In the genomic region with DNA sequence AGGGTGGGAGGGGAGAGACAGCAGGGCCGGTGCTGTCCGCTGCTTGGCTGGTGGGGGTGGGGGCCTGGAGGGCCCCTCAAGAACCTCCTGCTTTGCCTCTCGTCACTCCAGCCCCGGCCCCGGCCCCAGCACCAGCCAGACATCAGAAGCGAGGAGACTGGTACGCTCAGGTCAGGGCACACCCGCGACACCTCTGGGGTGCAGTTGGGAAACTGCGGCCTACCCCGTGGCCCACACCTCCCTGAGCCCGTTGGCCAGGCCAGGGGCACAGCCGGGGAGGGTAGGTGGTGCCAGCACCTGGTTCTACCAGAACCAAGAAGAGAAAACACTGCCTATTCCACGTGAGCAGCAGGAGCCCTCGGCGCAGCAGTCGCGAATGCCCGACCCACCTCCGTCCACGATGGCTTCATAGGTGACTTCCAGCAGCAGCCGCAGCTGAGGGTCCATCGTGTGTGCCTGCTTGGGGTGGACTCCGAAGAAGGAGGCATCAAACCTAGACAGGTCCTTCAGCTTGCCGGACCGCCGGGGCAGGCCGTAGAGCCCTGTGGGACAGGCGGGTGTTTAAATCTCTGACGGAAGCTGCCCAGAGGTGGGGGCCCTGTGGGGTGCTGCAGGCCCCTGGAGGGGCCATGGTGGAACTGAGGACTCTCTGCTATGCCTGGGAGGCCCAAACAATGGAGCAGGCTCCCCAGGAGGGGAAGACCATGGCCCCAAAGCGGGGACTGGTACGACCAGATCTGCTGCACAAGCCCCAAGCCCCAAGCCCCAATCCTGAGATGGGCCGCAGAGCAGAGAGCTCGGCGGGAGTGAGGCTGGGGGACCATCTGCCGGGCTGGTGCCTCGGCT, we compare ENCODE assay signal across 10 cellular contexts. TPM values are rescaled to one million over a fixed set of nuclear protein-coding genes. Genes with fewer than 3 reads are reported as not detected.
DNase-seq lines count a peak whose midpoint lies in the region; ATAC-seq and TF ChIP-seq lines count a peak whose summit lies in the region.
"Had no signal": no experiment of that assay in that cellular context is flagged by ENCODE, and none has a peak within 500 bp of the region (broad histone marks: within the 10 kb centered on the region; RNA-seq: fewer than 3 reads in every experiment).

No MANE protein-coding gene starts in this region.

- CTCF ChIA-PET in AG04449 (lab: Yijun Ruan, JAX), result interaction anchor here (0.9 to 1.2 kb wide), 3 partner anchors 23 to 111 kb away, joined by 3 to 4 read pairs (median 3); no protein-coding TSS in a partner anchor

- POLR2A ChIA-PET in AG04449 (lab: Yijun Ruan, JAX), result interaction anchor here (0.7 to 1.3 kb wide), 2 partner anchors 29 to 116 kb away, joined by 3 to 4 read pairs; no protein-coding TSS in a partner anchor

- no peak for ATAC-seq in activated naive CD8-positive, alpha-beta T cell treated with anti-CD3 and anti-CD28 coated beads, Interleukin-2, amount 50 U/mL, for 24 hours
- no peak for ATAC-seq in HG03460 (IDR thresholded peaks at IDR 0.05; ENCODE audit: unreplicated experiment)

- H3K4me3 ChIP-seq in AG04449 (ENCODE audit: low read depth, low read length) (peak overlapping the region; percentile 6; the same call in 1 of the 2 replicates), mesodermal cell (ENCODE audit: extremely low read depth, insufficient read depth, low read length, poor library complexity, severe bottlenecking) (peak overlapping the region; percentile 83)

- peaks cover 64% of the 10 kb centered on the region for H3K36me3 ChIP-seq in mesodermal cell (ENCODE audit: control insufficient read depth, insufficient read depth, low read length)

- no peak overlapping the region for H3K4ac ChIP-seq in H9 (ENCODE audit: low read depth, low read length)

- no peak overlapping the region for H4K5ac ChIP-seq in H9 (ENCODE audit: insufficient read length, low read depth, low read length)

- H3K79me1 ChIP-seq in H9 (ENCODE audit: insufficient read depth, low read depth, low read length, poor library complexity, severe bottlenecking), result peaks cover 13% of the 10 kb centered on the region

- H3K23ac ChIP-seq in H9 (ENCODE audit: insufficient read length, low read depth, low read length), result no peak overlapping the region

- no peak overlapping the region for H4K91ac ChIP-seq in H9 (ENCODE audit: insufficient read length, low read depth, low read length)

- H3K27me3 Mint-ChIP-seq in H9 (ENCODE audit: low read depth), result no peaks in the 10 kb centered on the region
- no peaks in the 10 kb centered on the region for H3K27me3 Mint-ChIP-seq in activated naive CD8-positive, alpha-beta T cell treated with anti-CD3 and anti-CD28 coated beads, Interleukin-2, amount 50 U/mL, for 24 hours

- peak overlapping the region; percentile 74 to 82 for H3K4me3 Mint-ChIP-seq in H9
- H3K4me3 Mint-ChIP-seq in activated naive CD8-positive, alpha-beta T cell treated with anti-CD3 and anti-CD28 coated beads, Interleukin-2, amount 50 U/mL, for 24 hours, result peak overlapping the region; percentile 76

- DNase-seq in AG04449 (ENCODE audit: low read depth, low spot score) (no peak), H9 (no peak), DMS53 (lab: John Stamatoyannopoulos, UW) (no peak), hippocampal formation (lab: John Stamatoyannopoulos, UW) (no peak), GM19240 (ENCODE audit: insufficient read length, low spot score) (no peak)
- DNase-seq in activated naive CD8-positive, alpha-beta T cell treated with anti-CD3 and anti-CD28 coated beads, Interleukin-2, amount 50 U/mL, for 24 hours, result no peak
- DNase-seq: caudate nucleus, NCI-H226 had no signal

- H3K36me3 Mint-ChIP-seq in H9 (ENCODE audit: insufficient read depth in 1 of 3, low read depth in 3 of 3), result peaks cover 16 to 46% (median 44%) of the 10 kb centered on the region in 3 experiments; a peak in 6 of 7 replicates
- H3K36me3 Mint-ChIP-seq in activated naive CD8-positive, alpha-beta T cell treated with anti-CD3 and anti-CD28 coated beads, Interleukin-2, amount 50 U/mL, for 24 hours (ENCODE audit: low read depth), result peaks cover 8% of the 10 kb centered on the region

- no peak overlapping the region for H2BK5ac ChIP-seq in H9 (ENCODE audit: insufficient read length, low read length)

- no peaks in the 10 kb centered on the region for H3K9me3 ChIP-seq in H9 (ENCODE audit: control insufficient read depth, low read depth, low read length)
- no peaks in the 10 kb centered on the region for H3K9me3 ChIP-seq in mesodermal cell (ENCODE audit: control insufficient read depth, low read length)

- no peak overlapping the region for H2AFZ ChIP-seq in H9 (ENCODE audit: low read length)

- peaks cover 14% of the 10 kb centered on the region for H3K23me2 ChIP-seq in H9 (ENCODE audit: insufficient read length, low read depth, low read length, poor library complexity, severe bottlenecking)

- H3T11ph ChIP-seq in H9 (ENCODE audit: low read length), result no peak overlapping the region

- H4K20me1 ChIP-seq in H9 (ENCODE audit: control insufficient read depth, insufficient read depth, insufficient read length), result no peaks in the 10 kb centered on the region

- H3K56ac ChIP-seq in H9 (ENCODE audit: insufficient read length, low read depth, low read length), result no peak overlapping the region

- no peak overlapping the region for H2BK120ac ChIP-seq in H9 (ENCODE audit: low read depth, low read length, poor library complexity, severe bottlenecking)

- H2BK12ac ChIP-seq in H9 (ENCODE audit: insufficient read length, low read depth, low read length), result no peak overlapping the region

- H3K14ac ChIP-seq in H9 (ENCODE audit: insufficient read depth, low read length), result no peak overlapping the region

- H2BK15ac ChIP-seq in H9 (ENCODE audit: low read depth, low read length), result no peak overlapping the region

- peaks cover 20% of the 10 kb centered on the region; the same call in 1 of the 2 replicates for H3K79me2 ChIP-seq in H9 (ENCODE audit: insufficient read depth, low read length)

- no peak overlapping the region for H3K18ac ChIP-seq in H9 (ENCODE audit: insufficient read length, low read depth, low read length)

- H3K27me3 ChIP-seq in H9 (ENCODE audit: insufficient read depth, low read length), result no peaks in the 10 kb centered on the region

- no peak overlapping the region for H3K27ac ChIP-seq in H9 (ENCODE audit: insufficient read length, low read depth, low read length)
- no peak overlapping the region for H3K27ac ChIP-seq in mesodermal cell (ENCODE audit: low read depth, low read length, severe bottlenecking)

- H3K27ac Mint-ChIP-seq in H9, result no peak overlapping the region
- H3K27ac Mint-ChIP-seq in activated naive CD8-positive, alpha-beta T cell treated with anti-CD3 and anti-CD28 coated beads, Interleukin-2, amount 50 U/mL, for 24 hours, result no peak overlapping the region

- no peak for TF ChIP-seq CTCF in AG04449 (IDR thresholded peaks at IDR 0.05; ENCODE audit: insufficient read depth, low read length, missing control alignments)
- TF ChIP-seq CTCF in H9 (conservative IDR thresholded peaks at IDR 0.05), result no peak

- H2AK5ac ChIP-seq in H9 (ENCODE audit: insufficient read length, low read length), result no peak overlapping the region

- H4K8ac ChIP-seq in H9 (replicated peaks; ENCODE audit: insufficient read length, low read depth, low read length), result no peak overlapping the region

- H2BK20ac ChIP-seq in H9 (ENCODE audit: low read depth, low read length, poor library complexity, severe bottlenecking), result no peak overlapping the region

- no peak overlapping the region for H3K9ac ChIP-seq in H9 (ENCODE audit: extremely low read depth, insufficient read length, low read length)

- no peaks in the 10 kb centered on the region for H3K9me3 Mint-ChIP-seq in H9
- H3K9me3 Mint-ChIP-seq in activated naive CD8-positive, alpha-beta T cell treated with anti-CD3 and anti-CD28 coated beads, Interleukin-2, amount 50 U/mL, for 24 hours, result no peaks in the 10 kb centered on the region

- H3K4me1 Mint-ChIP-seq in H9, result peaks cover 7 to 20% of the 10 kb centered on the region in 2 experiments
- peaks cover 12% of the 10 kb centered on the region for H3K4me1 Mint-ChIP-seq in activated naive CD8-positive, alpha-beta T cell treated with anti-CD3 and anti-CD28 coated beads, Interleukin-2, amount 50 U/mL, for 24 hours

- WGBS in H9 (ENCODE audit: extremely low coverage, insufficient read length, low lambda C conversion rate), result no CpG with 5 or more reads among the region's 37 CpGs
- 90 to 94% methylated on average over 32 to 35 of the region's 37 CpGs for WGBS in mesodermal cell (ENCODE audit: insufficient coverage in 2 of 2), 2 experiments

- no peak overlapping the region for H3K4me2 ChIP-seq in H9 (ENCODE audit: insufficient read depth, insufficient read length, low read length)

- H3K4me1 ChIP-seq in H9 (ENCODE audit: insufficient read depth, low read length) (no peaks in the 10 kb centered on the region), mesodermal cell (ENCODE audit: control insufficient read depth, insufficient read depth, low read length, poor library complexity, severe bottlenecking) (peaks cover 21% of the 10 kb centered on the region)

RNA-seq across cellular contexts. Expression of a gene that starts 2.9 kb away (rescaled TPM):
- total RNA-seq in H9 (2021), result 420 and 433 TPM in 2 replicates
- polyA plus RNA-seq in mesodermal cell (2013, experiment 1 of 2), result 319 TPM
- polyA plus RNA-seq in mesodermal cell (2013, experiment 2 of 2), result 248 TPM

RNA-seq across cellular contexts. Expression of a gene that starts 29.6 kb away (rescaled TPM):
- 103 and 104 TPM in 2 replicates for total RNA-seq in H9 (2021)
- 66.0 TPM for polyA plus RNA-seq in mesodermal cell (2013, experiment 1 of 2)
- 57.5 TPM for polyA plus RNA-seq in mesodermal cell (2013, experiment 2 of 2)

RNA-seq across cellular contexts. Expression of a gene that starts 43.5 kb away (rescaled TPM):
- 164 TPM in 2 replicates for total RNA-seq in H9 (2021)
- 124 TPM for polyA plus RNA-seq in mesodermal cell (2013, experiment 1 of 2)
- 105 TPM for polyA plus RNA-seq in mesodermal cell (2013, experiment 2 of 2)

RNA-seq across cellular contexts. Expression of a gene that starts 43.5 kb away (rescaled TPM):
- 34.0 and 36.5 TPM in 2 replicates for total RNA-seq in H9 (2021)
- 42.4 TPM for polyA plus RNA-seq in mesodermal cell (2013, experiment 1 of 2)
- polyA plus RNA-seq in mesodermal cell (2013, experiment 2 of 2), result 31.9 TPM

RNA-seq across cellular contexts. Expression of a gene that starts 57.7 kb away (rescaled TPM):
- 90.6 and 93.6 TPM in 2 replicates for total RNA-seq in H9 (2021)
- 73.2 TPM for polyA plus RNA-seq in mesodermal cell (2013, experiment 1 of 2)
- 60.0 TPM for polyA plus RNA-seq in mesodermal cell (2013, experiment 2 of 2)
